Comparison of ENCODE assay signal across 9 cellular contexts in genomic region chr2:234980476-234981187, GRCh38. TPM values are rescaled to one million over a fixed set of nuclear protein-coding genes. Genes with fewer than 3 reads are reported as not detected.
DNase-seq lines count a peak whose midpoint lies in the region; ATAC-seq and TF ChIP-seq lines count a peak whose summit lies in the region.
"Had no signal": no experiment of that assay in that cellular context is flagged by ENCODE, and none has a peak within 500 bp of the region (broad histone marks: within the 10 kb centered on the region; RNA-seq: fewer than 3 reads in every experiment).

No MANE protein-coding gene starts in this region.

- WGBS in trophoblast cell (ENCODE audit: extremely low coverage, insufficient coverage, insufficient read length): no CpG with 5 or more reads among the region's 14 CpGs

- H3K4me3 Mint-ChIP-seq in activated naive CD8-positive, alpha-beta T cell treated with anti-CD3 and anti-CD28 coated beads for 36 hours: no peak overlapping the region

- no peak overlapping the region for H4K12ac ChIP-seq in trophoblast cell (ENCODE audit: low read depth, low read length)

- ATAC-seq in Panc1 (peak; percentile 13; the same call in 1 of the 2 replicates), HG02973 (IDR thresholded peaks at IDR 0.05; ENCODE audit: unreplicated experiment) (no peak)

- H3K27me3 ChIP-seq in Panc1 (ENCODE audit: control insufficient read depth, insufficient read depth, low read length): no peaks in the 10 kb centered on the region
- H3K27me3 ChIP-seq in trophoblast cell (ENCODE audit: insufficient read depth, low read length): no peaks in the 10 kb centered on the region

- DNase-seq in DMS153 treated with DMSO at 0.1 percent for 48 hours (lab: John Stamatoyannopoulos, UW; ENCODE audit: unreplicated experiment) (peak; percentile 23), Panc1 (ENCODE audit: low read depth, low spot score) (no peak), fibroblast of pulmonary artery (ENCODE audit: low read depth) (peak; percentile 60), trophoblast cell (no peak), SW 1271 (lab: John Stamatoyannopoulos, UW) (no peak), NK-92 (lab: John Stamatoyannopoulos, UW; ENCODE audit: unreplicated experiment) (no peak)
- no peak for DNase-seq in activated naive CD8-positive, alpha-beta T cell treated with anti-CD3 and anti-CD28 coated beads for 36 hours
- DNase-seq: NCI-H1417 treated with DMSO at 0.1 percent for 48 hours had no signal

- CTCF ChIA-PET in Panc1 (lab: Charles Lee): no interaction called here

- peak overlapping the region; percentile 15 for H2AFZ ChIP-seq in trophoblast cell (ENCODE audit: insufficient read depth, low read length, poor library complexity)

- no peaks in the 10 kb centered on the region for H3K4me1 Mint-ChIP-seq in activated naive CD8-positive, alpha-beta T cell treated with anti-CD3 and anti-CD28 coated beads for 36 hours

- H3K9me3 ChIP-seq in Panc1 (ENCODE audit: control insufficient read depth, insufficient read depth, low read depth, low read length): peaks cover 6% of the 10 kb centered on the region; the same call in 1 of the 2 replicates
- no peaks in the 10 kb centered on the region for H3K9me3 ChIP-seq in trophoblast cell (ENCODE audit: insufficient read depth, low read depth, low read length)

- H3K9ac ChIP-seq in trophoblast cell (ENCODE audit: low read length): no peak overlapping the region

- H2AK5ac ChIP-seq in trophoblast cell (ENCODE audit: low read length): no peak overlapping the region

- H4K8ac ChIP-seq in trophoblast cell (ENCODE audit: low read depth, low read length): peak overlapping the region; percentile 33

- H3K4me2 ChIP-seq in trophoblast cell (ENCODE audit: low read length): peak overlapping the region; percentile 47

- TF ChIP-seq CTCF in Panc1 (IDR thresholded peaks at IDR 0.05): no peak
- no peak for TF ChIP-seq CTCF in fibroblast of pulmonary artery (IDR thresholded peaks at IDR 0.05; ENCODE audit: low read length, missing control alignments)

- H4K91ac ChIP-seq in trophoblast cell (ENCODE audit: low read depth, low read length): peak overlapping the region; percentile 41

- no peak overlapping the region for H3K27ac Mint-ChIP-seq in activated naive CD8-positive, alpha-beta T cell treated with anti-CD3 and anti-CD28 coated beads for 36 hours

- peaks cover 3% of the 10 kb centered on the region for H3K9me3 Mint-ChIP-seq in activated naive CD8-positive, alpha-beta T cell treated with anti-CD3 and anti-CD28 coated beads for 36 hours

- no peak overlapping the region for H3K23ac ChIP-seq in trophoblast cell (ENCODE audit: low read length)

- H3K4me3 ChIP-seq in Panc1 (ENCODE audit: low read depth in 2 of 2, low read length in 2 of 2) (peak overlapping the region; percentile 30 to 49), fibroblast of pulmonary artery (replicated peaks; ENCODE audit: low read depth, low read length) (peak overlapping the region; percentile 34), trophoblast cell (ENCODE audit: low read depth, low read length) (no peak overlapping the region)

- H3K27ac ChIP-seq in Panc1 (ENCODE audit: low read length): peak overlapping the region; percentile 90
- H3K27ac ChIP-seq in trophoblast cell (ENCODE audit: low read depth, low read length): peak overlapping the region; percentile 92

- H3K4me1 ChIP-seq in Panc1 (ENCODE audit: control insufficient read depth, insufficient read depth, low read length) (peaks cover 93% of the 10 kb centered on the region), trophoblast cell (ENCODE audit: control insufficient read depth in 1 of 2, insufficient read depth in 2 of 2, low read length in 2 of 2) (peaks cover 45 to 51% of the 10 kb centered on the region in 2 experiments)

- H3K79me1 ChIP-seq in trophoblast cell (ENCODE audit: low read length): peaks cover 31% of the 10 kb centered on the region

- H3K14ac ChIP-seq in trophoblast cell (ENCODE audit: low read length): peak overlapping the region; percentile 29

- POLR2A ChIA-PET in Panc1 (lab: Charles Lee): no interaction called here

- no TSS peak for BruUV-seq in Panc1 (replicated peaks; lab: Mats Ljungman, UMichigan)

- peak overlapping the region; percentile 48 for H2BK120ac ChIP-seq in trophoblast cell (ENCODE audit: insufficient read depth, low read length, poor library complexity)

- intact Hi-C loops in Panc1 (cut with micrococcal nuclease; ENCODE audit: unreplicated experiment): no loop called here

- peaks cover 20% of the 10 kb centered on the region for H3K79me2 ChIP-seq in trophoblast cell (ENCODE audit: control insufficient read depth, insufficient read depth, low read length, poor library complexity)

- H2BK5ac ChIP-seq in trophoblast cell (ENCODE audit: low read depth, low read length, poor library complexity): peak overlapping the region; percentile 58

- in situ Hi-C loops in Panc1 (cut with HindIII; ENCODE audit: low pct_unique_long_range_greater_than_20kb, low sequenced_read_pairs): no loop called here

- H3K27me3 Mint-ChIP-seq in activated naive CD8-positive, alpha-beta T cell treated with anti-CD3 and anti-CD28 coated beads for 36 hours: no peaks in the 10 kb centered on the region

- no peaks in the 10 kb centered on the region for H3K36me3 ChIP-seq in Panc1 (ENCODE audit: control insufficient read depth, insufficient read depth, low read length)
- peaks cover 9 to 11% of the 10 kb centered on the region in 2 experiments for H3K36me3 ChIP-seq in trophoblast cell (ENCODE audit: control insufficient read depth in 1 of 2, insufficient read depth in 2 of 2, low read length in 2 of 2)

- H3K36me3 Mint-ChIP-seq in activated naive CD8-positive, alpha-beta T cell treated with anti-CD3 and anti-CD28 coated beads for 36 hours: no peaks in the 10 kb centered on the region

- peak overlapping the region; percentile 32 for H3K18ac ChIP-seq in trophoblast cell (ENCODE audit: low read length)

- peak overlapping the region; percentile 19 for H3K4ac ChIP-seq in trophoblast cell (ENCODE audit: low read depth, low read length)

- peak overlapping the region; percentile 48 for H2BK12ac ChIP-seq in trophoblast cell (ENCODE audit: low read length)

RNA-seq across cellular contexts. Expression of gene SH3BP4, which starts 28.8 kb away (rescaled TPM):
- total RNA-seq in Panc1 (2021; ENCODE audit: unreplicated experiment): 133 TPM
- 102 TPM for polyA plus RNA-seq in Panc1 (2012; ENCODE audit: insufficient read length)
- polyA plus RNA-seq in trophoblast cell (2013): 35.4 and 36.3 TPM in 2 replicates
- total RNA-seq in activated naive CD8-positive, alpha-beta T cell treated with anti-CD3 and anti-CD28 coated beads for 36 hours: under 1 TPM; 0.18 to 0.33 TPM

Comparison
In these comparisons a context has a peak if more than half of its experiments do, and no peak if none do; other contexts are left out.
1. DNase-seq: peak in DMS153 treated with DMSO at 0.1 percent for 48 hours (single experiment) and fibroblast of pulmonary artery (single experiment); none in Panc1 (single experiment), trophoblast cell (0 of 2), SW 1271 (0 of 2), NK-92 (single experiment) and activated naive CD8-positive, alpha-beta T cell treated with anti-CD3 and anti-CD28 coated beads for 36 hours (single experiment).
2. RNA of gene SH3BP4, which starts 28.8 kb away (total RNA-seq): 133 TPM in Panc1 (single experiment); 0.18 to 0.33 TPM in activated naive CD8-positive, alpha-beta T cell treated with anti-CD3 and anti-CD28 coated beads for 36 hours; every median in the first group is over 100 times any median in the second.